In the genomic region with DNA sequence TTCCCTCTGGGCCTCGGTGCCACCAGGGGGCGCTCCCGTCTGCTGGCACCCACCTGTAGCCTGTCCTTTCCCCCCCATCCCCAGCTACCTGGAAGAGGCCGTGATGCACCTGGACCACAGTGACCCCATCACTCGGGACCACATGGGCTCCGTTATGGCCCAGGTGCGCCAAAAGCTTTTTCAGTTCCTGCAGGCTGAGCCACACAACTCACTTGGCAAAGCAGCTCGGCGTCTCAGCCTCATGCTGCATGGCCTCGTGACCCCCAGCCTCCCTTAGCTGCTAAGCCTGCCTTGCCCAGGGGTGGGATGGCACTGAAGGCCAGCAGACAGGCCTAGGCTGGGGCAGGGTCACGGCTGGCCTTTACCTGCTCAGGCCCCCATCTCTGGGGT, we compare ENCODE assay signal across 8 cellular contexts.
DNase-seq lines count a peak whose midpoint lies in the region; ATAC-seq and TF ChIP-seq lines count a peak whose summit lies in the region.

No MANE protein-coding gene starts in this region.

- H3K36me3 Mint-ChIP-seq in effector memory CD8-positive, alpha-beta T cell (ENCODE audit: insufficient read depth), result peaks cover 41% of the 10 kb centered on the region
- H3K36me3 Mint-ChIP-seq in nephron (ENCODE audit: low read depth), result peaks cover 31% of the 10 kb centered on the region

- H3K4me3 Mint-ChIP-seq in effector memory CD8-positive, alpha-beta T cell, result no peak overlapping the region
- H3K4me3 Mint-ChIP-seq in nephron, result no peak overlapping the region

- peaks cover 0 to 6% of the 10 kb centered on the region in 2 donors for H3K4me1 Mint-ChIP-seq in effector memory CD8-positive, alpha-beta T cell (ENCODE audit: low read depth in 2 of 2)
- H3K4me1 Mint-ChIP-seq in nephron, result peaks cover 30% of the 10 kb centered on the region

- DNase-seq in GM12865 (ENCODE audit: low read depth) (peak; percentile 68), NCI-H1694 (lab: John Stamatoyannopoulos, UW) (peak; percentile 18), cerebellar nuclear complex (lab: John Stamatoyannopoulos, UW) (no peak)
- peak; percentile 88 for DNase-seq in activated CD8-positive, alpha-beta memory T cell treated with anti-CD3 and anti-CD28 coated beads for 24 hours
- peak; percentile 71 to 72 (median 72) for DNase-seq in effector memory CD8-positive, alpha-beta T cell
- peak; percentile 84 for DNase-seq in stimulated activated naive CD8-positive, alpha-beta T cell treated with anti-CD3 and anti-CD28 coated beads, Interleukin-15, Interleukin-2, amounts not matched to agents 100 U/mL and 50 U/mL, for 24 hours

- H3K9me3 Mint-ChIP-seq in effector memory CD8-positive, alpha-beta T cell, result no peaks in the 10 kb centered on the region
- no peaks in the 10 kb centered on the region for H3K9me3 Mint-ChIP-seq in nephron

- peak; percentile 92 for TF ChIP-seq CTCF in GM12865 (IDR thresholded peaks at IDR 0.05; ENCODE audit: insufficient read depth, low read depth, low read length, missing control alignments)
- peak; percentile 74 to 80 (median 77) for TF ChIP-seq CTCF in nephron (IDR thresholded peaks at IDR 0.05; ENCODE audit: unreplicated experiment in 3 of 3)

- peak; percentile 90 for ATAC-seq in effector memory CD8-positive, alpha-beta T cell (replicated peaks)
- peak; percentile 65 for ATAC-seq in stimulated activated naive CD8-positive, alpha-beta T cell treated with anti-CD3 and anti-CD28 coated beads, Interleukin-15, Interleukin-2, amounts not matched to agents 100 U/mL and 50 U/mL, for 24 hours
- no peak for ATAC-seq in HG02973 (IDR thresholded peaks at IDR 0.05; ENCODE audit: unreplicated experiment)

- H3K27me3 Mint-ChIP-seq in effector memory CD8-positive, alpha-beta T cell, result no peaks in the 10 kb centered on the region
- H3K27me3 Mint-ChIP-seq in nephron (ENCODE audit: low read depth), result no peaks in the 10 kb centered on the region

- peak overlapping the region in 1 of 2 donors; percentile 88 for H3K27ac Mint-ChIP-seq in effector memory CD8-positive, alpha-beta T cell
- H3K27ac Mint-ChIP-seq in nephron, result no peak overlapping the region

- no peak overlapping the region for H3K4me3 ChIP-seq in GM12865 (ENCODE audit: low read depth, low read length)

Comparison
In these comparisons a context has a peak if more than half of its experiments do, and no peak if none do; other contexts are left out.
1. DNase-seq: peak in GM12865 (single experiment), NCI-H1694 (single experiment), activated CD8-positive, alpha-beta memory T cell treated with anti-CD3 and anti-CD28 coated beads for 24 hours (single experiment), effector memory CD8-positive, alpha-beta T cell (3 of 3) and stimulated activated naive CD8-positive, alpha-beta T cell treated with anti-CD3 and anti-CD28 coated beads, Interleukin-15, Interleukin-2, amounts not matched to agents 100 U/mL and 50 U/mL, for 24 hours (single experiment); none in cerebellar nuclear complex (0 of 2).